Comparison of ENCODE assay signal across 17 cellular contexts in the genomic region with DNA sequence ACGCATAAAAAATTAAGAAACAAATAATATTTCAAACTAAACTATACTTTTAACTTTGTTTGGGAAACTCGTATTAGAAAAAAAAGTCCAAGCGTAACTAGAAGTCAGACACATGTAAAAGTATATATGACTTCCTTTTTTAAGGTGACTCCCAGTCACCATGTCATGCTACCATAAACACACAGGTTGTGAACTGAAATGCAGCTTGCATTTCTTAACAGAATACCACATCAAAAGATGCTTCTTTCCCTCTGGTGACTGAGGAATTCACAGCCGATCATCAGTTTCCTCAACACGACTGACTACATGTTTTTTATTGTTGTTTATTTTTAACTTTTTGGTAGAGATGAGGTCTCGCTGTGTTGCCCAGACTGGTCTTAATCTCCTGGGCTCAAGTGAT.
DNase-seq lines count a peak whose midpoint lies in the region; FAIRE-seq and TF ChIP-seq lines count a peak whose summit lies in the region.
"Had no signal": no experiment of that assay in that cellular context is flagged by ENCODE, and none has a peak within 500 bp of the region (broad histone marks: within the 10 kb centered on the region; RNA-seq: fewer than 3 reads in every experiment).

No MANE protein-coding gene starts in this region.

- peaks cover 0 to 29% (median 9%) of the 10 kb centered on the region in 11 experiments; a peak in 14 of 22 replicates for H3K36me3 ChIP-seq in BLaER1 treated with 17β-estradiol and CSF1 and Interleukin-3, amounts not matched to agents 10 nM and 100 nM
- no peaks in the 10 kb centered on the region; the same call in 1 of the 2 replicates for H3K36me3 ChIP-seq in KOPT-K1 (ENCODE audit: insufficient read depth, low read length)
- H3K36me3 ChIP-seq in H1 (ENCODE audit: control insufficient read depth in 2 of 4, insufficient read depth in 4 of 4, low read length in 3 of 4), result no peaks in the 10 kb centered on the region
- H3K36me3 ChIP-seq: HAP-1 had no signal

- no peak overlapping the region; the same call in 1 of the 2 replicates for H2BK5ac ChIP-seq in H1 (ENCODE audit: low read depth, low read length)

- no peak overlapping the region for H2BK20ac ChIP-seq in H1 (ENCODE audit: low read length)

- FAIRE-seq in GM19239 (lab: Jason Lieb, UNC), result peak; percentile 74
- no peak for FAIRE-seq in H1 (lab: Jason Lieb, UNC)

- no peak overlapping the region for H3K9ac ChIP-seq in BLaER1 treated with 17β-estradiol and CSF1 and Interleukin-3, amounts not matched to agents 10 nM and 100 nM
- no peak overlapping the region for H3K9ac ChIP-seq in H1 (replicated peaks in 1 of 4; ENCODE audit: extremely low read depth in 1 of 4, low read depth in 3 of 4, low read length in 3 of 4)

- peaks cover 7 to 31% (median 20%) of the 10 kb centered on the region in 11 experiments; a peak in 20 of 22 replicates for H3K9me3 ChIP-seq in BLaER1 treated with 17β-estradiol and CSF1 and Interleukin-3, amounts not matched to agents 10 nM and 100 nM (replicated peaks in 1 of 11)
- H3K9me3 ChIP-seq in KOPT-K1 (ENCODE audit: insufficient read depth, low read length, poor library complexity, severe bottlenecking) (no peaks in the 10 kb centered on the region), H1 (ENCODE audit: insufficient read depth in 2 of 2, low read depth in 1 of 2, low read length in 1 of 2) (no peaks in the 10 kb centered on the region)
- H3K9me3 ChIP-seq: HAP-1 had no signal

- TF ChIP-seq POLR2A in H1 (IDR thresholded peaks at IDR 0.05; ENCODE audit: control extremely low read depth in 1 of 2, low read depth in 2 of 2, low read length in 2 of 2), result no peak

- no peak overlapping the region for H2AFZ ChIP-seq in H1 (ENCODE audit: low read length)
- H2AFZ ChIP-seq: GM23338 had no signal

- POLR2A ChIA-PET in H1 (lab: Charles Lee; ENCODE audit: partially characterized antibody), result no interaction called here

- DNase-seq in GM19239 (ENCODE audit: insufficient read length, low spot score), result no peak
- no peak for DNase-seq in H1 (ENCODE audit: low read depth in 1 of 2, low spot score in 2 of 2)
- DNase-seq in NCI-H1048 (lab: John Stamatoyannopoulos, UW), result no peak
- no peak for DNase-seq in hepatic stellate cell (ENCODE audit: low spot score)
- no peak for DNase-seq in islet precursor cell
- DNase-seq: ACHN; CD4-positive, alpha-beta memory T cell; DMS153; DMS79 treated with DMSO at 0.1 percent for 48 hours; GDM1; KBM-7 had no signal

- H3K4me2 ChIP-seq in BLaER1 treated with 17β-estradiol and CSF1 and Interleukin-3, amounts not matched to agents 10 nM and 100 nM, result peak overlapping the region in 8 of 11 experiments; percentile 1 to 53 (median 28); a peak in 13 of 22 replicates
- no peak overlapping the region for H3K4me2 ChIP-seq in H1 (ENCODE audit: insufficient read depth in 1 of 2, low read depth in 2 of 2, low read length in 2 of 2)
- H3K4me2 ChIP-seq: GM23338 had no signal

- H3K79me1 ChIP-seq in H1 (ENCODE audit: low read depth, low read length), result no peaks in the 10 kb centered on the region

- H2BK15ac ChIP-seq in H1 (ENCODE audit: low read length), result no peak overlapping the region

- no peaks in the 10 kb centered on the region for H3K23me2 ChIP-seq in H1 (ENCODE audit: low read depth, low read length)

- no peak overlapping the region for H3K56ac ChIP-seq in H1 (replicated peaks; ENCODE audit: insufficient read length, low read depth, low read length)

- WGBS in H1 (ENCODE audit: extremely low coverage in 1 of 2, insufficient coverage in 1 of 2, insufficient read length in 1 of 2, insufficient replicate concordance in 2 of 2, low coverage in 1 of 2, low lambda C conversion rate in 2 of 2, missing lambda C conversion rate in 1 of 2), 2 experiments, result 93% methylated on average over 6 of the region's 6 CpGs; no CpG with 5 or more reads in 1 of the 2 experiments

- no peak overlapping the region for H2BK12ac ChIP-seq in H1 (ENCODE audit: low read depth, low read length)

- no peak overlapping the region for H2AK5ac ChIP-seq in H1 (ENCODE audit: low read depth, low read length)

- no peak for TF ChIP-seq EP300 in H1 (IDR thresholded peaks at IDR 0.05; ENCODE audit: borderline replicate concordance in 1 of 2, low read depth in 2 of 2, low read length in 2 of 2)

- no peak overlapping the region for H3K4ac ChIP-seq in H1 (replicated peaks; ENCODE audit: insufficient read length, low read depth, low read length)

- CTCF ChIA-PET in H1 (lab: Charles Lee; ENCODE audit: partially characterized antibody), result no interaction called here

- no peak overlapping the region for H4K91ac ChIP-seq in H1 (replicated peaks; ENCODE audit: insufficient read length, low read length)

- H3K4me3 ChIP-seq in BLaER1 treated with 17β-estradiol and CSF1 and Interleukin-3, amounts not matched to agents 10 nM and 100 nM, result no peak overlapping the region
- H3K4me3 ChIP-seq in H1 (ENCODE audit: extremely low read depth in 1 of 4, insufficient read depth in 2 of 4, low read depth in 3 of 4, low read length in 4 of 4), result no peak overlapping the region
- H3K4me3 ChIP-seq: GM23338, HAP-1 had no signal

- H3K27me3 ChIP-seq in BLaER1 treated with 17β-estradiol and CSF1 and Interleukin-3, amounts not matched to agents 10 nM and 100 nM, result no peaks in the 10 kb centered on the region
- no peaks in the 10 kb centered on the region for H3K27me3 ChIP-seq in H1 (replicated peaks in 1 of 4; ENCODE audit: control insufficient read depth in 3 of 4, extremely low read depth in 1 of 4, insufficient read depth in 3 of 4, low read length in 3 of 4)

- TF ChIP-seq CTCF in H1 (IDR thresholded peaks at IDR 0.05; ENCODE audit: control extremely low read depth in 1 of 3, insufficient read depth in 1 of 3, low read depth in 1 of 3, low read length in 3 of 3), result no peak

- no peaks in the 10 kb centered on the region for H4K20me1 ChIP-seq in BLaER1 treated with 17β-estradiol and CSF1 and Interleukin-3, amounts not matched to agents 10 nM and 100 nM
- no peaks in the 10 kb centered on the region for H4K20me1 ChIP-seq in H1 (replicated peaks in 1 of 2; ENCODE audit: control insufficient read depth in 1 of 2, insufficient read depth in 2 of 2, low read length in 2 of 2)

- H4K8ac ChIP-seq in H1 (ENCODE audit: extremely low read depth, insufficient read depth, low read length), result no peak overlapping the region

- no peak overlapping the region for H3K18ac ChIP-seq in H1 (ENCODE audit: extremely low read depth, low read length)

- H4K5ac ChIP-seq in H1 (ENCODE audit: insufficient read length, low read depth, low read length), result no peak overlapping the region

- no peak for TF ChIP-seq RAD21 in H1 (IDR thresholded peaks at IDR 0.05 in 1 of 2, conservative IDR thresholded peaks at IDR 0.05 in 1 of 2; ENCODE audit: low read depth in 2 of 2, low read length in 2 of 2)

- no peak overlapping the region for H3K14ac ChIP-seq in H1 (ENCODE audit: insufficient read length)

- peaks cover 11 to 46% (median 36%) of the 10 kb centered on the region in 10 experiments for H3K4me1 ChIP-seq in BLaER1 treated with 17β-estradiol and CSF1 and Interleukin-3, amounts not matched to agents 10 nM and 100 nM
- H3K4me1 ChIP-seq in H1 (replicated peaks in 1 of 4; ENCODE audit: control insufficient read depth in 3 of 4, insufficient read depth in 4 of 4, low read length in 3 of 4), result peaks cover 0 to 6% (median 2%) of the 10 kb centered on the region in 4 experiments; a peak in 2 of 7 replicates

- H3K79me2 ChIP-seq in H1 (ENCODE audit: control insufficient read depth in 1 of 2, insufficient read depth in 2 of 2, low read length in 2 of 2), result no peaks in the 10 kb centered on the region

- no peak overlapping the region for H3K23ac ChIP-seq in H1 (ENCODE audit: insufficient read length)

- H3K27ac ChIP-seq in BLaER1 treated with 17β-estradiol and CSF1 and Interleukin-3, amounts not matched to agents 10 nM and 100 nM, result no peak overlapping the region; a peak in 1 of 22 replicates
- H3K27ac ChIP-seq in KOPT-K1 (ENCODE audit: low read depth, low read length, poor library complexity, severe bottlenecking), result peak overlapping the region; percentile 26
- H3K27ac ChIP-seq in H1 (ENCODE audit: low read depth, low read length), result no peak overlapping the region
- H3K27ac ChIP-seq: C4-2B, HL-60 had no signal

- H2BK120ac ChIP-seq in H1 (replicated peaks; ENCODE audit: low read depth, low read length), result peak overlapping the region; percentile 43

TF ChIP-seq in H1, 55 proteins besides CTCF, POLR2A, EP300 and RAD21 (continues in another document):
- TF ChIP-seq TBP (IDR thresholded peaks at IDR 0.05; ENCODE audit: low read depth, low read length), result no peak
- TF ChIP-seq YY1 (IDR thresholded peaks at IDR 0.05; ENCODE audit: low read depth, low read length), result no peak

Comparison
In these comparisons a context has a peak if more than half of its experiments do, and no peak if none do; other contexts are left out.
1. H3K4me2 ChIP-seq: peak in BLaER1 treated with 17β-estradiol and CSF1 and Interleukin-3, amounts not matched to agents 10 nM and 100 nM (8 of 11); none in H1 (0 of 2).